8 cellular contexts compared by ENCODE assay signal in the genomic region with DNA sequence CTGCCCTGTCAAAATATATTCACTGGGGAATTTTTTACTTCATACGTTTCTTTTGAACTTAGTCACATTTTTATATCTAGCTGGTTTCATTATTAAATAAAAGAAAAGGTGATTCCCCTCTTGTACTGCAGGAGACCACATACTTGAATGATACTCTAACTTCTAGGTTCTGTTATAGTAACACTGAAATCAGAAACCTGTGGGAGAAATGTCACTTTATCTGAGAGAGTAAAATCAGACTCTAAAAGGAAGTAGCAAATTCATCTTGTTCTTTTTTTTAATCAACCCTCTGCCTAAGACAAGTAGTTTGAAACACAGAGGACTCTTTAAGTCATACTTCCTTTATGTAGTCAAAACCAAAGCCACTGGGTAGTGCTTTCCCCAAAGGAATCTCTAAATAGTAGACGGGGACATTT. TPM values are rescaled to one million over a fixed set of nuclear protein-coding genes. Genes with fewer than 3 reads are reported as not detected.
DNase-seq lines count a peak whose midpoint lies in the region; ATAC-seq and FAIRE-seq lines count a peak whose summit lies in the region.

No MANE protein-coding gene starts in this region.

- ATAC-seq in GM18519 (IDR thresholded peaks at IDR 0.05; ENCODE audit: low FRiP score, unreplicated experiment) (peak; percentile 50), HG02610 (IDR thresholded peaks at IDR 0.05; ENCODE audit: unreplicated experiment) (peak; percentile 30)

- DNase-seq in NCI-H226 (peak; percentile 43), kidney glomerular epithelial cell (lab: John Stamatoyannopoulos, UW) (peak; percentile 55), frontal cortex (ENCODE audit: low spot score in 2 of 2) (no peak), DMS79 (lab: John Stamatoyannopoulos, UW) (no peak), G401 (ENCODE audit: low spot score) (no peak), NCI-H2171 (lab: John Stamatoyannopoulos, UW) (no peak)

- in situ Hi-C loops in G401 (cut with HindIII; ENCODE audit: low sequenced_read_pairs): no loop called here

- FAIRE-seq in frontal cortex (lab: Jason Lieb, UNC): no peak

RNA-seq across cellular contexts. Expression of gene MRPL39, which starts 34.4 kb away (rescaled TPM):
- 34.2 TPM for total RNA-seq in frontal cortex
- 45.4 and 70.9 TPM in 2 replicates for total RNA-seq in G401 (2014; rRNA removed; shearing (Covaris generic))

Comparison
In these comparisons a context has a peak if more than half of its experiments do, and no peak if none do; other contexts are left out.
1. DNase-seq: peak in NCI-H226 (single experiment) and kidney glomerular epithelial cell (single experiment); none in frontal cortex (0 of 2), DMS79 (single experiment), G401 (single experiment) and NCI-H2171 (single experiment).